In the genomic region with DNA sequence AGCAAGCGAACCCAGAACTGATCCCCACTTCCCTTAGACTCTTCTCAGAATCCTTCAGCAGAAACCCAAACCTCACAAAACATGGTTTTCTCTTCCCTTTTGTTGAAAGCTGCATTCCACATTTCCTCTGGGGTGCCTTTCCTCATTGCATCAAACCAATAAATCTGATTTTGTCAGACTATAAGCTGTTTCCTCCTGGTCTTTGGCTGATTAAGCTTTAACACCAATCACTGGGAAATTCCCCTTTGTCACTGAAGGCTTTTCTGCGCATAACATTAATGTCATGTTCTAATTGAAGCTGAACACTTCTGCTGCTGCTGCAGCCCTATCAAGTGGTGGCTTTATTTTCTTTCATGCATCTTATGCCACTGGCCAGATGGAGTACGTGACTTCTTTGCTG, we compare ENCODE assay signal across 14 cellular contexts.
"Had no signal": no experiment of that assay in that cellular context is flagged by ENCODE, and none has a peak within 500 bp of the region (broad histone marks: within the 10 kb centered on the region; RNA-seq: fewer than 3 reads in every experiment).

No MANE protein-coding gene starts in this region.

- ATAC-seq: activated CD4-positive, CD25-positive, alpha-beta regulatory T cell treated with anti-CD3 and anti-CD28 coated beads, Interleukin-2, amount 50 U/mL, for 24 hours; left colon; psoas muscle had no signal

- H3K27ac Mint-ChIP-seq: activated naive CD4-positive, alpha-beta T cell treated with anti-CD3 and anti-CD28 coated beads, Interleukin-2, amount 10 ng/mL, durations not matched to agents 7 days and 5 days; activated T-helper 2 cell treated with anti-CD3 and anti-CD28 coated beads, Interferon-gamma antibody, Interleukin-2, Interleukin-4, amounts not matched to agents 10 μg/mL and 5 μg/mL and 100 μg/mL, durations not matched to agents 14 hours and 24 hours and 36 hours had no signal

- DNase-seq: activated CD4-positive, alpha-beta T cell treated with anti-CD3 and anti-CD28 coated beads, Interleukin-2, amount 50 U/mL, for 1 hour; activated naive CD4-positive, alpha-beta T cell treated with anti-CD3 and anti-CD28 coated beads, Interleukin-2, amount 10 ng/mL, durations not matched to agents 7 days and 5 days; dermis blood vessel endothelial cell; head of caudate nucleus; left colon; midbrain; psoas muscle; sigmoid colon; spleen; stomach; testis had no signal

- H3K36me3 Mint-ChIP-seq: activated naive CD4-positive, alpha-beta T cell treated with anti-CD3 and anti-CD28 coated beads, Interleukin-2, amount 10 ng/mL, durations not matched to agents 7 days and 5 days had no signal

- H3K27me3 Mint-ChIP-seq: activated naive CD4-positive, alpha-beta T cell treated with anti-CD3 and anti-CD28 coated beads, Interleukin-2, amount 10 ng/mL, durations not matched to agents 7 days and 5 days had no signal

- FAIRE-seq: frontal cortex had no signal

- H3K4me3 Mint-ChIP-seq: activated naive CD4-positive, alpha-beta T cell treated with anti-CD3 and anti-CD28 coated beads, Interleukin-2, amount 10 ng/mL, durations not matched to agents 7 days and 5 days had no signal

- H3K4me1 Mint-ChIP-seq: activated naive CD4-positive, alpha-beta T cell treated with anti-CD3 and anti-CD28 coated beads, Interleukin-2, amount 10 ng/mL, durations not matched to agents 7 days and 5 days had no signal

- H3K9me3 Mint-ChIP-seq: activated naive CD4-positive, alpha-beta T cell treated with anti-CD3 and anti-CD28 coated beads, Interleukin-2, amount 10 ng/mL, durations not matched to agents 7 days and 5 days; activated T-helper 2 cell treated with anti-CD3 and anti-CD28 coated beads, Interferon-gamma antibody, Interleukin-2, Interleukin-4, amounts not matched to agents 10 μg/mL and 5 μg/mL and 100 μg/mL, durations not matched to agents 14 hours and 24 hours and 36 hours had no signal
